In the genomic region with DNA sequence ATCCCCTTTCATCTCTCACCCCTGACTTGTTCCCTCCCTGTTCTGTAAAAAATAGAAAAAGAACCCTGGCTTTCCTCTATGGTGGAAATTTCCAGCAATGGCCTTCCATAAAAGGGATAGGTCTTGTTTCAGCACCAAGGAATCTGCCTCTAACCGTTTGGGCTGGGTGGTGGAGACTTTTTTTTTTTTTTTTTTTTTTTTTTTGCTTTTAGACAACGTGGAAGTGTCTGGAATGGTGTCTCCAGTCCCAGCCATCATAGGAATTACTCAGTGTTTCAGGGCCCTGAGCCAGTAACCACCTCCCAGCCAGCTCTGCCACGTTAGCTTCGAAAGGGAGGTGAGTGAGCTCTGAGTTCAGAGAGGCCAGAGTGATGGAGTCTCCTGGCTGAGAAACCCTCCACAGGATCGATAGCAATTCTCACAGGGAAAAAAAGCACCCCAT, we compare ENCODE assay signal across 9 cellular contexts.
DNase-seq lines count a peak whose midpoint lies in the region; ATAC-seq and TF ChIP-seq lines count a peak whose summit lies in the region.
"Had no signal": no experiment of that assay in that cellular context is flagged by ENCODE, and none has a peak within 500 bp of the region (broad histone marks: within the 10 kb centered on the region; RNA-seq: fewer than 3 reads in every experiment).

No MANE protein-coding gene starts in this region.

- H3K9me3 Mint-ChIP-seq in nephron progenitor cell, result no peaks in the 10 kb centered on the region
- no peaks in the 10 kb centered on the region for H3K9me3 Mint-ChIP-seq in CD4-positive, alpha-beta memory T cell

- no peak overlapping the region for H3K4me3 Mint-ChIP-seq in nephron progenitor cell
- H3K4me3 Mint-ChIP-seq in CD4-positive, alpha-beta memory T cell, result no peak overlapping the region

- POLR2A ChIA-PET in CD4-positive, alpha-beta memory T cell (lab: Charles Lee; ENCODE audit: partially characterized antibody), result no interaction called here

- H3K27me3 Mint-ChIP-seq in nephron progenitor cell (ENCODE audit: low read depth, poor library complexity), result peaks cover 4% of the 10 kb centered on the region
- no peaks in the 10 kb centered on the region for H3K27me3 Mint-ChIP-seq in CD4-positive, alpha-beta memory T cell

- intact Hi-C loops in CD4-positive, alpha-beta memory T cell (cut with micrococcal nuclease), result no loop called here

- TF ChIP-seq CTCF in nephron progenitor cell (IDR thresholded peaks at IDR 0.05), result no peak

- H3K27me3 ChIP-seq in CD4-positive, alpha-beta memory T cell (ENCODE audit: insufficient read depth, low read length), result no peaks in the 10 kb centered on the region
- no peaks in the 10 kb centered on the region for H3K27me3 ChIP-seq in SJCRH30

- no peaks in the 10 kb centered on the region for H3K9me3 ChIP-seq in CD4-positive, alpha-beta memory T cell (ENCODE audit: control insufficient read depth in 1 of 2, low read length in 2 of 2)
- H3K9me3 ChIP-seq in SJCRH30 (replicated peaks), result no peaks in the 10 kb centered on the region

- no peak overlapping the region for H3K27ac ChIP-seq in CD4-positive, alpha-beta memory T cell (ENCODE audit: low read depth, low read length)
- no peak overlapping the region for H3K27ac ChIP-seq in SJCRH30

- peaks cover 52% of the 10 kb centered on the region for H3K4me1 Mint-ChIP-seq in nephron progenitor cell
- no peaks in the 10 kb centered on the region for H3K4me1 Mint-ChIP-seq in CD4-positive, alpha-beta memory T cell

- DNase-seq in RKO (ENCODE audit: low spot score) (peak; percentile 23), fibroblast of peridontal ligament (ENCODE audit: extremely low read depth) (peak; percentile 99), nephron progenitor cell (no peak), SJCRH30 (no peak), SIG-M5 treated with dmso at 0.1 percent for 504 hours (lab: John Stamatoyannopoulos, UW; ENCODE audit: unreplicated experiment) (no peak)
- no peak for DNase-seq in CD4-positive, alpha-beta memory T cell

- H3K27ac Mint-ChIP-seq in nephron progenitor cell, result peak overlapping the region; percentile 34
- no peak overlapping the region for H3K27ac Mint-ChIP-seq in CD4-positive, alpha-beta memory T cell

- CTCF ChIA-PET in CD4-positive, alpha-beta memory T cell (lab: Charles Lee; ENCODE audit: partially characterized antibody), result no interaction called here

- H3K4me3 ChIP-seq in CD4-positive, alpha-beta memory T cell (ENCODE audit: low read length in 2 of 2), result no peak overlapping the region
- H3K4me3 ChIP-seq in SJCRH30, result no peak overlapping the region

- no peaks in the 10 kb centered on the region for H3K4me1 ChIP-seq in CD4-positive, alpha-beta memory T cell (ENCODE audit: insufficient read depth, low read length)
- peaks cover 22% of the 10 kb centered on the region for H3K4me1 ChIP-seq in SJCRH30

- no peak for ATAC-seq in HG02678 (IDR thresholded peaks at IDR 0.05; ENCODE audit: unreplicated experiment)
- ATAC-seq: activated CD4-positive, CD25-positive, alpha-beta regulatory T cell treated with anti-CD3 and anti-CD28 coated beads, Interleukin-2, amount 50 U/mL, for 24 hours; HCT116 had no signal

- H3K36me3 Mint-ChIP-seq in nephron progenitor cell (ENCODE audit: low read depth), result no peaks in the 10 kb centered on the region
- no peaks in the 10 kb centered on the region for H3K36me3 Mint-ChIP-seq in CD4-positive, alpha-beta memory T cell

- H3K36me3 ChIP-seq in CD4-positive, alpha-beta memory T cell (ENCODE audit: insufficient read depth, low read length), result no peaks in the 10 kb centered on the region
- H3K36me3 ChIP-seq in SJCRH30, result no peaks in the 10 kb centered on the region

Comparison
In these comparisons a context has a peak if more than half of its experiments do, and no peak if none do; other contexts are left out.
1. DNase-seq: peak in RKO (single experiment) and fibroblast of peridontal ligament (single experiment); none in nephron progenitor cell (single experiment), CD4-positive, alpha-beta memory T cell (0 of 5), SJCRH30 (0 of 2) and SIG-M5 treated with dmso at 0.1 percent for 504 hours (single experiment).